Comparison of ENCODE assay signal across 24 cellular contexts in the genomic region with DNA sequence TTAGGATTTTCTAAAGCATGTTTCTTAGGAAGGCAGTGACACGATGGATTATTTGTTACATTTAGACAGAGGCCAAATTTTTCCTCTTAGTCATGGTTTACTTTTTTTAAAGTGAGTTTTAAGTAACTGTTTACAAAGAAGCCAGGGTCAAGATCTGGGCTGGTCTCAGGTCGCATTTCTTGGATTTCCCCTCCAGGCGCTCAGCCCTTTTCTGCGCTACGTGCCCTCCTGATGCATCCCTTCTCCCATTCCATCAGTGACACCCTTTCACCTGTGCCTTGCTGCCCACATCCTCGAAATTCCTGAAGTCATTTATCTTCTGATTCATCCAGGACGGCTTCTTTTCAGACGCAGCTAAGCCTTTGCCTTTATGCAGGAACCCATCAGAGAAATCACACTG.
"Had no signal": no experiment of that assay in that cellular context is flagged by ENCODE, and none has a peak within 500 bp of the region (broad histone marks: within the 10 kb centered on the region; RNA-seq: fewer than 3 reads in every experiment).

No MANE protein-coding gene starts in this region.

- ATAC-seq: effector memory CD8-positive, alpha-beta T cell; esophagus mucosa; gastrocnemius medialis; heart right ventricle; left colon; left lung; left ventricle myocardium superior; lower lobe of right lung had no signal

- H3K4me1 Mint-ChIP-seq: endodermal cell had no signal

- H3K27ac Mint-ChIP-seq: dendritic cell treated with granulocyte-macrophage colony-stimulating factor and Interleukin-4, amounts not matched to agents 40 ng/mL and 50 ng/mL, for 4 days; effector memory CD8-positive, alpha-beta T cell; endodermal cell had no signal

- H3K4me3 Mint-ChIP-seq: dendritic cell treated with granulocyte-macrophage colony-stimulating factor and Interleukin-4, amounts not matched to agents 40 ng/mL and 50 ng/mL, for 4 days; effector memory CD8-positive, alpha-beta T cell; endodermal cell had no signal

- DNase-seq: colonic mucosa; cortex of kidney; effector CD8-positive, alpha-beta T cell; effector memory CD8-positive, alpha-beta T cell; endodermal cell; erythroblast; esophagus squamous epithelium; foreskin fibroblast; foreskin melanocyte; gastrocnemius medialis; glutamatergic neuron; head of caudate nucleus; heart right ventricle; hippocampal formation; kidney; kidney glomerular epithelial cell; left colon; left lung; left ventricle myocardium superior; lower lobe of right lung; mesenchymal stem cell; midbrain had no signal

- H3K27me3 Mint-ChIP-seq: dendritic cell treated with granulocyte-macrophage colony-stimulating factor and Interleukin-4, amounts not matched to agents 40 ng/mL and 50 ng/mL, for 4 days; effector memory CD8-positive, alpha-beta T cell had no signal
